25 cellular contexts compared by ENCODE assay signal in the genomic region with DNA sequence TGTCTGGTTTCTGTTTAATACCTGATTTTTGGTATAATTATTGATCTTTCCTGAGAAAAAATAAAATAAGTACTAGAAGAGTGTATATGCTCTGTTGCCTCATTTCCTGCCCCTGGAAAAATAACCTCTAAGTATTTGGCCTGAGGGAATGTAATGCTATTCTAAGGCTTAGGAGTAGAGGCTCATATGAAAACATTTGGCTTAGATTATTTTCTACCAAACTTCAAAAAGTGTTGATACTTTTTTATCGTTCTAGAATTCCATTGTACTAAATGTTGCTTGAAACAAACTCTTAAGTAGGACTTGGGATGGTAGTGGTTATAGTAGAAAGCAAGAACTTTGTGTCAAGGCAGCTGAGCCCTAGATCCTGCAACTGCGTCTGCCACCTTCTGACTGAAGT. TPM values are rescaled to one million over a fixed set of nuclear protein-coding genes. Genes with fewer than 3 reads are reported as not detected.
DNase-seq lines count a peak whose midpoint lies in the region; ATAC-seq and TF ChIP-seq lines count a peak whose summit lies in the region.
"Had no signal": no experiment of that assay in that cellular context is flagged by ENCODE, and none has a peak within 500 bp of the region (broad histone marks: within the 10 kb centered on the region; RNA-seq: fewer than 3 reads in every experiment).

No MANE protein-coding gene starts in this region.

- intact Hi-C loops in ascending aorta (cut with DNase I) (no loop called here), psoas muscle (cut with DNase I) (no loop called here)

- no peaks in the 10 kb centered on the region for H3K9me3 Mint-ChIP-seq in activated T-cell treated with anti-CD3 and anti-CD28 coated beads, Interleukin-2, amount 50 U/mL, for 24 hours
- no peaks in the 10 kb centered on the region for H3K9me3 Mint-ChIP-seq in activated T-cell treated with anti-CD3 and anti-CD28 coated beads, Interleukin-2, amount 50 U/mL, for 4 hours
- no peaks in the 10 kb centered on the region for H3K9me3 Mint-ChIP-seq in endodermal cell
- no peaks in the 10 kb centered on the region for H3K9me3 Mint-ChIP-seq in osteocyte (ENCODE audit: unreplicated experiment)
- H3K9me3 Mint-ChIP-seq: activated naive CD4-positive, alpha-beta T cell treated with anti-CD3 and anti-CD28 coated beads, Interleukin-2, amount 10 ng/mL, durations not matched to agents 7 days and 5 days; brain; CD14-positive monocyte; dendritic cell treated with granulocyte-macrophage colony-stimulating factor and Interleukin-4, amounts not matched to agents 40 ng/mL and 50 ng/mL, for 4 days; mesothelial cell of epicardium; neural progenitor cell had no signal

- peak overlapping the region; percentile 1 for H3K27ac Mint-ChIP-seq in activated T-cell treated with anti-CD3 and anti-CD28 coated beads, Interleukin-2, amount 50 U/mL, for 24 hours
- peak overlapping the region; percentile 80 for H3K27ac Mint-ChIP-seq in endodermal cell
- peak overlapping the region; percentile 75 for H3K27ac Mint-ChIP-seq in osteocyte (ENCODE audit: unreplicated experiment)
- H3K27ac Mint-ChIP-seq: activated naive CD4-positive, alpha-beta T cell treated with anti-CD3 and anti-CD28 coated beads, Interleukin-2, amount 10 ng/mL, durations not matched to agents 7 days and 5 days; mesothelial cell of epicardium; neural progenitor cell had no signal

- no peaks in the 10 kb centered on the region for H3K27me3 Mint-ChIP-seq in activated T-cell treated with anti-CD3 and anti-CD28 coated beads, Interleukin-2, amount 50 U/mL, for 24 hours
- H3K27me3 Mint-ChIP-seq in activated T-cell treated with anti-CD3 and anti-CD28 coated beads, Interleukin-2, amount 50 U/mL, for 4 hours (ENCODE audit: low read depth): no peaks in the 10 kb centered on the region
- no peaks in the 10 kb centered on the region for H3K27me3 Mint-ChIP-seq in endodermal cell (ENCODE audit: insufficient read depth)
- no peaks in the 10 kb centered on the region for H3K27me3 Mint-ChIP-seq in osteocyte (ENCODE audit: unreplicated experiment)
- H3K27me3 Mint-ChIP-seq: activated naive CD4-positive, alpha-beta T cell treated with anti-CD3 and anti-CD28 coated beads, Interleukin-2, amount 10 ng/mL, durations not matched to agents 7 days and 5 days; brain; dendritic cell treated with granulocyte-macrophage colony-stimulating factor and Interleukin-4, amounts not matched to agents 40 ng/mL and 50 ng/mL, for 4 days had no signal

- no peak for DNase-seq in activated T-cell treated with anti-CD3 and anti-CD28 coated beads, Interleukin-2, amount 50 U/mL, for 24 hours
- no peak for DNase-seq in activated T-cell treated with anti-CD3 and anti-CD28 coated beads, Interleukin-2, amount 50 U/mL, for 4 hours
- DNase-seq in RPMI7951 (ENCODE audit: low read depth) (peak; percentile 28), endodermal cell (no peak), osteocyte (ENCODE audit: extremely low spot score, unreplicated experiment) (no peak), ascending aorta (ENCODE audit: low spot score in 2 of 2) (no peak), psoas muscle (no peak)
- DNase-seq: activated CD8-positive, alpha-beta memory T cell treated with anti-CD3 and anti-CD28 coated beads, Interleukin-2, amount 50 U/mL, for 4 hours; activated naive CD4-positive, alpha-beta T cell treated with anti-CD3 and anti-CD28 coated beads, Interleukin-2, amount 10 ng/mL, durations not matched to agents 7 days and 5 days; DND-41; Karpas-422; left cardiac atrium; NCI-H1092 treated with DMSO at 0.1 percent for 48 hours; NCI-H2081 treated with DMSO at 0.1 percent for 48 hours; RPMI8226; stimulated activated CD4-positive, alpha-beta T cell treated with anti-CD3 and anti-CD28 coated beads, Interleukin-12 subunit alpha, Interleukin-12 subunit beta, amount 100 ng/mL, for 4 hours; stimulated activated CD8-positive, alpha-beta memory T cell treated with anti-CD3 and anti-CD28 coated beads, Interleukin-4, amount 100 ng/mL, for 48 hours; substantia nigra had no signal

- H3K4me3 ChIP-seq in endodermal cell (ENCODE audit: low read length) (no peak overlapping the region), ascending aorta (no peak overlapping the region), psoas muscle (no peak overlapping the region)
- H3K4me3 ChIP-seq: A549, neural progenitor cell had no signal

- WGBS in endodermal cell (ENCODE audit: insufficient coverage in 1 of 2, insufficient read length in 1 of 2), 2 experiments: 70 to 79% methylated on average over 2 of the region's 2 CpGs
- 50 to 74% (median 59%) methylated on average over 2 of the region's 2 CpGs for WGBS in psoas muscle, 3 donors

- H3K9me3 ChIP-seq in endodermal cell (ENCODE audit: control insufficient read depth, low read length) (no peaks in the 10 kb centered on the region), ascending aorta (no peaks in the 10 kb centered on the region), psoas muscle (no peaks in the 10 kb centered on the region)
- H3K9me3 ChIP-seq: A549 had no signal

- peaks cover 89% of the 10 kb centered on the region for H3K36me3 Mint-ChIP-seq in activated T-cell treated with anti-CD3 and anti-CD28 coated beads, Interleukin-2, amount 50 U/mL, for 24 hours (ENCODE audit: low read depth)
- peaks cover 54% of the 10 kb centered on the region for H3K36me3 Mint-ChIP-seq in activated T-cell treated with anti-CD3 and anti-CD28 coated beads, Interleukin-2, amount 50 U/mL, for 4 hours (ENCODE audit: insufficient read depth)
- peaks cover 43% of the 10 kb centered on the region for H3K36me3 Mint-ChIP-seq in endodermal cell (ENCODE audit: low read depth)
- peaks cover 52% of the 10 kb centered on the region for H3K36me3 Mint-ChIP-seq in osteocyte (ENCODE audit: unreplicated experiment)

- H3K36me3 ChIP-seq in endodermal cell (ENCODE audit: control insufficient read depth, insufficient read depth, low read length): peaks cover 54% of the 10 kb centered on the region
- peaks cover 17 to 49% of the 10 kb centered on the region in 2 donors for H3K36me3 ChIP-seq in ascending aorta
- H3K36me3 ChIP-seq in psoas muscle (ENCODE audit: insufficient read depth in 1 of 2, low read depth in 1 of 2): peaks cover 10 to 79% of the 10 kb centered on the region in 2 donors
- H3K36me3 ChIP-seq: neural progenitor cell had no signal

- H3K9ac ChIP-seq in endodermal cell (ENCODE audit: extremely low read depth, low read length, poor library complexity, severe bottlenecking): no peak overlapping the region
- H3K9ac ChIP-seq: neural progenitor cell had no signal

- peaks cover 24% of the 10 kb centered on the region for H3K4me1 Mint-ChIP-seq in activated T-cell treated with anti-CD3 and anti-CD28 coated beads, Interleukin-2, amount 50 U/mL, for 24 hours (ENCODE audit: low read depth)
- H3K4me1 Mint-ChIP-seq in activated T-cell treated with anti-CD3 and anti-CD28 coated beads, Interleukin-2, amount 50 U/mL, for 4 hours (ENCODE audit: low read depth): peaks cover 15% of the 10 kb centered on the region
- H3K4me1 Mint-ChIP-seq in endodermal cell (peaks cover 67% of the 10 kb centered on the region), osteocyte (ENCODE audit: unreplicated experiment) (peaks cover 37% of the 10 kb centered on the region)
- H3K4me1 Mint-ChIP-seq: activated naive CD4-positive, alpha-beta T cell treated with anti-CD3 and anti-CD28 coated beads, Interleukin-2, amount 10 ng/mL, durations not matched to agents 7 days and 5 days; neural progenitor cell had no signal

- peak; percentile 38 for TF ChIP-seq CTCF in endodermal cell (conservative IDR thresholded peaks at IDR 0.05)
- peak; percentile 9 for TF ChIP-seq CTCF in osteocyte (IDR thresholded peaks at IDR 0.05)
- no peak for TF ChIP-seq CTCF in ascending aorta (IDR thresholded peaks at IDR 0.05)
- TF ChIP-seq CTCF in psoas muscle (IDR thresholded peaks at IDR 0.05): no peak

- H3K27ac ChIP-seq in endodermal cell (ENCODE audit: low read depth, low read length): no peak overlapping the region
- H3K27ac ChIP-seq in ascending aorta: peak overlapping the region in 1 of 2 donors; percentile 43
- no peak overlapping the region for H3K27ac ChIP-seq in psoas muscle
- H3K27ac ChIP-seq: A549, neural progenitor cell had no signal

- no peak for ATAC-seq in activated T-cell treated with anti-CD3 and anti-CD28 coated beads, Interleukin-2, amount 50 U/mL, for 4 hours
- ATAC-seq in HG03469 (IDR thresholded peaks at IDR 0.05; ENCODE audit: unreplicated experiment) (no peak), psoas muscle (no peak)
- ATAC-seq: A549, left cardiac atrium had no signal

- peaks cover 25% of the 10 kb centered on the region for H3K4me1 ChIP-seq in endodermal cell (ENCODE audit: control insufficient read depth, insufficient read depth, low read length)
- H3K4me1 ChIP-seq in ascending aorta: no peaks in the 10 kb centered on the region
- no peaks in the 10 kb centered on the region for H3K4me1 ChIP-seq in psoas muscle

- H3K27me3 ChIP-seq in endodermal cell (ENCODE audit: control insufficient read depth, insufficient read depth, low read length, poor library complexity, severe bottlenecking) (no peaks in the 10 kb centered on the region), ascending aorta (no peaks in the 10 kb centered on the region), psoas muscle (ENCODE audit: insufficient read depth in 3 of 3, low read length in 2 of 3) (no peaks in the 10 kb centered on the region)
- H3K27me3 ChIP-seq: neural progenitor cell had no signal

- H3K4me3 Mint-ChIP-seq in activated T-cell treated with anti-CD3 and anti-CD28 coated beads, Interleukin-2, amount 50 U/mL, for 24 hours: no peak overlapping the region
- H3K4me3 Mint-ChIP-seq in activated T-cell treated with anti-CD3 and anti-CD28 coated beads, Interleukin-2, amount 50 U/mL, for 4 hours: no peak overlapping the region
- no peak overlapping the region for H3K4me3 Mint-ChIP-seq in endodermal cell
- H3K4me3 Mint-ChIP-seq in osteocyte (ENCODE audit: unreplicated experiment): no peak overlapping the region
- H3K4me3 Mint-ChIP-seq: activated naive CD4-positive, alpha-beta T cell treated with anti-CD3 and anti-CD28 coated beads, Interleukin-2, amount 10 ng/mL, durations not matched to agents 7 days and 5 days; brain; CD14-positive monocyte; dendritic cell treated with granulocyte-macrophage colony-stimulating factor and Interleukin-4, amounts not matched to agents 40 ng/mL and 50 ng/mL, for 4 days; mesothelial cell of epicardium; neural progenitor cell had no signal

RNA-seq across cellular contexts. Expression of gene COG3, which starts 57.8 kb away (rescaled TPM):
- total RNA-seq in activated T-cell treated with anti-CD3 and anti-CD28 coated beads, Interleukin-2, amount 50 U/mL, for 4 hours: 10 to 100 TPM; 21.7 to 23.6 (median 22.0) TPM
- 15.3 and 16.6 TPM in 2 replicates for total RNA-seq in RPMI7951 (2014; rRNA removed; shearing (Covaris generic))
- total RNA-seq in endodermal cell (10 to 100 TPM; 21.8 to 23.8 TPM), osteocyte (27.4 and 31.0 TPM in 2 replicates), ascending aorta (5.7 TPM), psoas muscle (10 to 100 TPM; 10.1 to 18.5 (median 13.8) TPM)
- polyA plus RNA-seq in endodermal cell (2013, experiment 1 of 2): 21.4 TPM
- 20.8 TPM for polyA plus RNA-seq in endodermal cell (2013, experiment 2 of 2)
- polyA plus RNA-seq in psoas muscle: 10 to 100 TPM in 2 of 3 donors, 1 to 10 TPM in 1; 7.5 to 19.1 (median 13.2) TPM

Comparison
In these comparisons a context has a peak if more than half of its experiments do, and no peak if none do; other contexts are left out.
1. H3K27ac Mint-ChIP-seq: peak in every context shown above with its lines; median percentile 80 in endodermal cell; 75 in osteocyte; 1 in activated T-cell treated with anti-CD3 and anti-CD28 coated beads, Interleukin-2, amount 50 U/mL, for 24 hours.
2. CTCF ChIP-seq: peak in endodermal cell (single experiment) and osteocyte (single experiment); none in ascending aorta (0 of 3) and psoas muscle (single experiment).